ENCODE assay signal across 11 cellular contexts in the genomic region with DNA sequence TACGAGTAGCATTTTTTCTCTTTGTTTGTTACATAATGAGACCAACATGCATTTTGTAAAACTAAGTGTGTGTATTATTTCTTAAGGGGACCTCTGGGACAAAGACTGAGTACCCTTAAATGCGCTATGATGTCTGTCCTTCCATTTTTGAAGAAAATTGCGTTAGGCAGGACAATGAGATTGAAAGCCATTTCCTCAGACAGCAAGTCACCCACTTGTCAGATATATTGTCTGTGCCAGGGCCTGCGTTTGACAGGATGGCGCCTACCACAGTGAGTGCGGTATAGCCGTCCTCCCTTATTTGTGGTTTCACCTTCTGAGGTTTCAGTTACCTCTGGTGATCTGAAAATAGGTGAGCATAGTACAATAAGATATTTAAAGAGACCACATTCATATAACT. TPM values are rescaled to one million over a fixed set of nuclear protein-coding genes. Genes with fewer than 3 reads are reported as not detected.
A peak's percentile ranks its signal among the peaks of the same experiment; 100 is the strongest.
DNase-seq lines count a peak whose midpoint lies in the region; ATAC-seq and TF ChIP-seq lines count a peak whose summit lies in the region.
"Had no signal": no experiment of that assay in that cellular context is flagged by ENCODE, and none has a peak within 500 bp of the region (broad histone marks: within the 10 kb centered on the region; RNA-seq: fewer than 3 reads in every experiment).

No MANE protein-coding gene starts in this region.

- H3K36me3 ChIP-seq in mammary epithelial cell (ENCODE audit: insufficient read depth, low read length) (no peaks in the 10 kb centered on the region), rectal smooth muscle tissue (ENCODE audit: control insufficient read depth, insufficient read depth, low read length) (no peaks in the 10 kb centered on the region)

- in situ Hi-C loops in mammary epithelial cell (cut with MboI; ENCODE audit: low sequenced_read_pairs in 2 of 2), result no loop called here

- H4K20me1 ChIP-seq in mammary epithelial cell (ENCODE audit: insufficient read depth, low read length), result no peaks in the 10 kb centered on the region

- peak overlapping the region; percentile 85 for H3K27ac Mint-ChIP-seq in T-helper 17 cell
- no peak overlapping the region for H3K27ac Mint-ChIP-seq in osteocyte (ENCODE audit: unreplicated experiment)

- no peak overlapping the region for H2AFZ ChIP-seq in mammary epithelial cell (ENCODE audit: low read depth, low read length)

- TF ChIP-seq CTCF in mammary epithelial cell (conservative IDR thresholded peaks at IDR 0.05 in 1 of 2, IDR thresholded peaks at IDR 0.05 in 1 of 2; ENCODE audit: extremely low read depth in 1 of 2, insufficient read depth in 1 of 2, low read depth in 1 of 2, low read length in 2 of 2) (no peak), osteocyte (IDR thresholded peaks at IDR 0.05) (no peak)

- ATAC-seq in T-helper 17 cell, result peak; percentile 59

- H3K9me3 ChIP-seq in T-helper 17 cell (ENCODE audit: control insufficient read depth, low read length, poor library complexity, severe bottlenecking) (no peaks in the 10 kb centered on the region), mammary epithelial cell (replicated peaks; ENCODE audit: insufficient read depth, low read length) (no peaks in the 10 kb centered on the region)

- peak overlapping the region; percentile 0 for H3K4me3 ChIP-seq in Jurkat, Clone E6-1 (ENCODE audit: low read length)
- no peak overlapping the region for H3K4me3 ChIP-seq in mammary epithelial cell (replicated peaks in 1 of 3; ENCODE audit: insufficient read depth in 1 of 3, low read depth in 2 of 3, low read length in 3 of 3)
- H3K4me3 ChIP-seq in rectal smooth muscle tissue (ENCODE audit: low read length), result peak overlapping the region; percentile 44

- H3K4me1 ChIP-seq in mammary epithelial cell (ENCODE audit: insufficient read depth, low read length) (peaks cover 6% of the 10 kb centered on the region), rectal smooth muscle tissue (ENCODE audit: control insufficient read depth, insufficient read depth, low read length) (peaks cover 10% of the 10 kb centered on the region)

- H3K4me3 Mint-ChIP-seq in T-helper 17 cell, result peak overlapping the region; percentile 71
- no peak overlapping the region for H3K4me3 Mint-ChIP-seq in osteocyte (ENCODE audit: unreplicated experiment)

- 91% methylated on average over 7 of the region's 7 CpGs for WGBS in mammary epithelial cell (ENCODE audit: low coverage, missing lambda C conversion rate)

- peaks cover 70% of the 10 kb centered on the region for H3K79me2 ChIP-seq in mammary epithelial cell (ENCODE audit: insufficient read depth, low read length)

- no peaks in the 10 kb centered on the region for H3K9me3 Mint-ChIP-seq in osteocyte (ENCODE audit: unreplicated experiment)

- H3K36me3 Mint-ChIP-seq in T-helper 17 cell (ENCODE audit: low read depth), result no peaks in the 10 kb centered on the region
- peaks cover 4% of the 10 kb centered on the region for H3K36me3 Mint-ChIP-seq in osteocyte (ENCODE audit: unreplicated experiment)

- H3K27me3 Mint-ChIP-seq in T-helper 17 cell (no peaks in the 10 kb centered on the region), osteocyte (ENCODE audit: unreplicated experiment) (no peaks in the 10 kb centered on the region)

- no peak overlapping the region for H3K9ac ChIP-seq in mammary epithelial cell (ENCODE audit: insufficient read depth, low read length)
- no peak overlapping the region for H3K9ac ChIP-seq in rectal smooth muscle tissue (ENCODE audit: low read length)

- intact Hi-C loops in mammary epithelial cell (cut with micrococcal nuclease), result loop anchor here (1.0 to 10.0 kb wide), 2 partner anchors 29 to 83 kb away; a partner anchor contains a TSS

- dilution Hi-C loops in mammary epithelial cell (cut with HindIII; ENCODE audit: low sequenced_read_pairs), result no loop called here

- peaks cover 35% of the 10 kb centered on the region for H3K4me1 Mint-ChIP-seq in T-helper 17 cell
- peaks cover 40% of the 10 kb centered on the region for H3K4me1 Mint-ChIP-seq in osteocyte (ENCODE audit: unreplicated experiment)

- H3K4me2 ChIP-seq in mammary epithelial cell (ENCODE audit: insufficient read depth, low read depth, low read length), result no peak overlapping the region

- peak; percentile 76 for DNase-seq in Jurkat, Clone E6-1 (ENCODE audit: low read depth, low spot score)
- peak in 1 of 3 donors; percentile 30 for DNase-seq in T-helper 17 cell
- no peak for DNase-seq in mammary epithelial cell
- no peak for DNase-seq in osteocyte (ENCODE audit: extremely low spot score, unreplicated experiment)
- DNase-seq in hepatic stellate cell (ENCODE audit: low spot score), result no peak
- DNase-seq in NCI-H446 (lab: John Stamatoyannopoulos, UW), result no peak
- DNase-seq: caudate nucleus, EL, foreskin fibroblast, NCI-H1092 treated with DMSO at 0.1 percent for 48 hours had no signal

- H3K27me3 ChIP-seq in mammary epithelial cell (ENCODE audit: insufficient read depth, low read length), result no peaks in the 10 kb centered on the region
- H3K27me3 ChIP-seq in rectal smooth muscle tissue (ENCODE audit: control insufficient read depth, insufficient read depth, low read length), result no peaks in the 10 kb centered on the region

- no peak overlapping the region for H3K27ac ChIP-seq in mammary epithelial cell (ENCODE audit: insufficient read depth, low read depth, low read length)
- no peak overlapping the region for H3K27ac ChIP-seq in rectal smooth muscle tissue (ENCODE audit: low read depth, low read length)

- TSS peak; percentile 9 for BruUV-seq in mammary epithelial cell (replicated peaks; lab: Mats Ljungman, UMichigan)

- CTCF ChIA-PET in mammary epithelial cell (lab: Charles Lee; ENCODE audit: low non-redundant PET), result no interaction called here

RNA-seq across cellular contexts. Expression of a gene that starts 2.2 kb away (rescaled TPM):
- 65.0 TPM for polyA plus RNA-seq in Jurkat, Clone E6-1 (2012; ENCODE audit: insufficient read depth, insufficient read length)
- total RNA-seq in T-helper 17 cell (10 to 100 TPM; 71.1 to 74.0 TPM), mammary epithelial cell (10 to 100 TPM; 66.6 to 66.7 TPM), osteocyte (96.7 and 102 TPM in 2 replicates)
- polyA plus RNA-seq in mammary epithelial cell, result 91.4 TPM
- polyA minus RNA-seq in mammary epithelial cell, result 193 TPM

RNA-seq across cellular contexts. Expression of a gene that starts 17.3 kb away (rescaled TPM):
- polyA plus RNA-seq in Jurkat, Clone E6-1 (2012; ENCODE audit: insufficient read depth, insufficient read length), result 76.2 TPM
- total RNA-seq in T-helper 17 cell (10 to 100 TPM; 23.4 to 28.8 TPM), mammary epithelial cell (100 to 1,000 TPM in 1 of 2 donors, 10 to 100 TPM in 1; 61.7 to 110 TPM), osteocyte (112 and 120 TPM in 2 replicates)
- 45.1 TPM for polyA plus RNA-seq in mammary epithelial cell
- polyA minus RNA-seq in mammary epithelial cell, result 108 TPM

Comparison
In these comparisons a context has a peak if more than half of its experiments do, and no peak if none do; other contexts are left out.
1. H3K4me3 ChIP-seq: peak in Jurkat, Clone E6-1 (single experiment) and rectal smooth muscle tissue (single experiment); none in mammary epithelial cell (0 of 3).